ENCODE assay signal across 10 cellular contexts in the genomic region with DNA sequence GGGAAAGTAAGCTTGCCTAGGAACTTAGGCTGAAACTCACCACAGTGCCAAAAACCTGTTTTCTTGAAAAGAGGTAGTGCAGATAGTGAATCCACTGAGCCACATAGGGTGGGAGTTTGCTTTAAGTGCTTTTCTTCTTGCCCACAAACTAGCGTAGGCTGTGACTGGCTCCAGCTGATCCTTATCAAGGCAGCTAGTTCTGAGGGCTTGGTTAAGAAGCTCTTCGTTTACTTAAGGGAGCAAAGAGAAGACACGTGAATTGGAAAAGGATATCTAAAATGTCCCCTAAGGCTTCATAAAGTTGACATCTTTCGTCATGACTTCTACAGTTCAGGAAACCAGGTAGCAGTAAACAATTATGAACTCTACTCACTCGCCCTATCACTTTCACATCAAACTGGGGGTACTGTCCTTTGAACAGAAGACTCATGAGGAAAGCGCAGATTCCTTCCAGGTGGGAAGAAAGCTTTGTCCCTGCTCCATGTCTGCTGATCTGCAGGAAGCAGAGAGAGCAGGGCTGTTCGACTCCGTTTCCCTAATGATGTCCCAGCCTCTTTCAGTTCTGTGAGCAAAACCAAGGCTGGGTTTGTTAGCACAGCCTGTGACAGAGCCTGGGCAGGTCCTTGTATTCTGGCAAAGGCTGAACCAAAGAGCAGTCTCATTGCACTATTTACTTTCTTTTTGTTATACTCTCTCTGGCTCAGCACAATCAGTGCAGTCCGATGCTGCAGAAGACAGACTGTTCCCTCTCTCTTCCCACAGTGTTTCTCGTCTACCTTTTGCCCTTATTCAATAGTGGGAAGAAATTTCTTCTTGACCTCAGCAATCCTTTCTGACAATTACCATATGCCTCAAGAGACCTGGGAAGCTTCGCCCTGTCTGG.
DNase-seq lines count a peak whose midpoint lies in the region; ATAC-seq and TF ChIP-seq lines count a peak whose summit lies in the region.
"Had no signal": no experiment of that assay in that cellular context is flagged by ENCODE, and none has a peak within 500 bp of the region (broad histone marks: within the 10 kb centered on the region; RNA-seq: fewer than 3 reads in every experiment).

No MANE protein-coding gene starts in this region.

- H3K9me2 ChIP-seq in Karpas-422 (replicated peaks; ENCODE audit: insufficient read depth, low read length), result no peaks in the 10 kb centered on the region

- peak overlapping the region; percentile 39 for H3K4me3 Mint-ChIP-seq in activated T-cell treated with anti-CD3 and anti-CD28 coated beads, Interleukin-2, amount 50 U/mL, for 24 hours
- peak overlapping the region; percentile 71 for H3K4me3 Mint-ChIP-seq in T-helper 17 cell
- no peak overlapping the region for H3K4me3 Mint-ChIP-seq in stimulated activated naive B cell treated with anti-CD40 and anti-IgM and Interleukin-4, amounts not matched to agents 10 μg/mL and 1 μg/mL and 100 μg/mL, for 72 hours

- DNase-seq in activated T-cell treated with anti-CD3 and anti-CD28 coated beads, Interleukin-2, amount 50 U/mL, for 24 hours, result no peak
- DNase-seq in activated T-cell treated with anti-CD3 and anti-CD28 coated beads for 4 hours (no peak), T-helper 17 cell (no peak), heart left ventricle (no peak), Karpas-422 (no peak), NCI-H2196 (lab: John Stamatoyannopoulos, UW; ENCODE audit: unreplicated experiment) (no peak)
- no peak for DNase-seq in stimulated activated naive B cell treated with anti-CD40 and anti-IgM and Interleukin-4, amounts not matched to agents 10 μg/mL and 1 μg/mL and 100 μg/mL, for 72 hours
- DNase-seq: foreskin fibroblast, NCI-H1694 treated with DMSO at 0.1 percent for 48 hours had no signal

- TF ChIP-seq POLR2A in heart left ventricle (IDR thresholded peaks at IDR 0.05), result no peak

- H2AFZ ChIP-seq in Karpas-422 (ENCODE audit: low read length), result no peak overlapping the region

- no peak overlapping the region for H3K9ac ChIP-seq in Karpas-422 (ENCODE audit: low read length)

- no peak overlapping the region for H3K27ac Mint-ChIP-seq in activated T-cell treated with anti-CD3 and anti-CD28 coated beads, Interleukin-2, amount 50 U/mL, for 24 hours
- H3K27ac Mint-ChIP-seq in T-helper 17 cell, result peak overlapping the region; percentile 63
- no peak overlapping the region for H3K27ac Mint-ChIP-seq in stimulated activated naive B cell treated with anti-CD40 and anti-IgM and Interleukin-4, amounts not matched to agents 10 μg/mL and 1 μg/mL and 100 μg/mL, for 72 hours

- ATAC-seq in T-helper 17 cell (peak; percentile 57), heart left ventricle (peak in 3 of 4 donors; percentile 33 to 69 (median 42))
- ATAC-seq in stimulated activated naive B cell treated with anti-CD40 and anti-IgM and Interleukin-4, amounts not matched to agents 10 μg/mL and 1 μg/mL and 100 μg/mL, for 72 hours (replicated peaks), result no peak

- H4K20me1 ChIP-seq in Karpas-422 (ENCODE audit: insufficient read depth, low read depth, low read length), result no peaks in the 10 kb centered on the region

- H3K79me2 ChIP-seq in Karpas-422 (ENCODE audit: low read length), result no peaks in the 10 kb centered on the region

- H3K4me2 ChIP-seq in Karpas-422 (ENCODE audit: low read depth, low read length, poor library complexity, severe bottlenecking), result no peak overlapping the region

- H3K9me3 ChIP-seq in T-helper 17 cell (ENCODE audit: control insufficient read depth, low read length, poor library complexity, severe bottlenecking) (no peaks in the 10 kb centered on the region), heart left ventricle (no peaks in the 10 kb centered on the region), thymus (ENCODE audit: control insufficient read depth) (no peaks in the 10 kb centered on the region), Karpas-422 (ENCODE audit: low read length) (no peaks in the 10 kb centered on the region)

- TF ChIP-seq CTCF in heart left ventricle (IDR thresholded peaks at IDR 0.05), result no peak

- peak overlapping the region in 1 of 12 donors; percentile 73 for H3K27ac ChIP-seq in heart left ventricle
- peak overlapping the region; percentile 69 for H3K27ac ChIP-seq in thymus (ENCODE audit: low read depth)
- H3K27ac ChIP-seq in Karpas-422 (ENCODE audit: low read length), result no peak overlapping the region

- H3K27me3 ChIP-seq in heart left ventricle, result peaks cover 0 to 3% (median 0%) of the 10 kb centered on the region in 9 donors
- H3K27me3 ChIP-seq in thymus (ENCODE audit: control insufficient read depth, insufficient read depth), result no peaks in the 10 kb centered on the region
- H3K27me3 ChIP-seq in Karpas-422 (ENCODE audit: low read length), result no peaks in the 10 kb centered on the region

- WGBS in heart left ventricle, 4 donors, result 50 to 63% (median 55%) methylated on average over 11 of the region's 11 CpGs
- WGBS in thymus, result 60% methylated on average over 11 of the region's 11 CpGs

- H3K4me1 Mint-ChIP-seq in activated T-cell treated with anti-CD3 and anti-CD28 coated beads, Interleukin-2, amount 50 U/mL, for 24 hours (ENCODE audit: low read depth), result peaks cover 26% of the 10 kb centered on the region
- H3K4me1 Mint-ChIP-seq in T-helper 17 cell, result peaks cover 10% of the 10 kb centered on the region
- H3K4me1 Mint-ChIP-seq in stimulated activated naive B cell treated with anti-CD40 and anti-IgM and Interleukin-4, amounts not matched to agents 10 μg/mL and 1 μg/mL and 100 μg/mL, for 72 hours, result peaks cover 6 to 18% of the 10 kb centered on the region in 2 donors

- H3K36me3 ChIP-seq in heart left ventricle (no peaks in the 10 kb centered on the region), thymus (ENCODE audit: control insufficient read depth, insufficient read depth) (no peaks in the 10 kb centered on the region), Karpas-422 (ENCODE audit: insufficient read depth, low read length) (no peaks in the 10 kb centered on the region)

- peak overlapping the region in 7 of 12 donors; percentile 7 to 40 (median 27) for H3K4me3 ChIP-seq in heart left ventricle
- no peak overlapping the region for H3K4me3 ChIP-seq in thymus (ENCODE audit: low read length)
- H3K4me3 ChIP-seq in Karpas-422 (ENCODE audit: low read length), result no peak overlapping the region

- intact Hi-C loops in heart left ventricle (cut with DNase I), result no loop called here

- H3K27me3 Mint-ChIP-seq in activated T-cell treated with anti-CD3 and anti-CD28 coated beads, Interleukin-2, amount 50 U/mL, for 24 hours, result no peaks in the 10 kb centered on the region
- no peaks in the 10 kb centered on the region for H3K27me3 Mint-ChIP-seq in T-helper 17 cell
- peaks cover 6 to 12% of the 10 kb centered on the region in 2 donors for H3K27me3 Mint-ChIP-seq in stimulated activated naive B cell treated with anti-CD40 and anti-IgM and Interleukin-4, amounts not matched to agents 10 μg/mL and 1 μg/mL and 100 μg/mL, for 72 hours

- no peaks in the 10 kb centered on the region for H3K9me3 Mint-ChIP-seq in activated T-cell treated with anti-CD3 and anti-CD28 coated beads, Interleukin-2, amount 50 U/mL, for 24 hours
- no peaks in the 10 kb centered on the region for H3K9me3 Mint-ChIP-seq in stimulated activated naive B cell treated with anti-CD40 and anti-IgM and Interleukin-4, amounts not matched to agents 10 μg/mL and 1 μg/mL and 100 μg/mL, for 72 hours

- peaks cover 0 to 9% (median 0%) of the 10 kb centered on the region in 12 donors for H3K4me1 ChIP-seq in heart left ventricle
- H3K4me1 ChIP-seq in thymus (ENCODE audit: control insufficient read depth, insufficient read depth, low read length), result peaks cover 8% of the 10 kb centered on the region
- no peaks in the 10 kb centered on the region for H3K4me1 ChIP-seq in Karpas-422 (ENCODE audit: low read length)

- no peaks in the 10 kb centered on the region for H3K36me3 Mint-ChIP-seq in activated T-cell treated with anti-CD3 and anti-CD28 coated beads, Interleukin-2, amount 50 U/mL, for 24 hours (ENCODE audit: low read depth)
- no peaks in the 10 kb centered on the region for H3K36me3 Mint-ChIP-seq in T-helper 17 cell (ENCODE audit: low read depth)
- H3K36me3 Mint-ChIP-seq in stimulated activated naive B cell treated with anti-CD40 and anti-IgM and Interleukin-4, amounts not matched to agents 10 μg/mL and 1 μg/mL and 100 μg/mL, for 72 hours, result no peaks in the 10 kb centered on the region

Comparison
In these comparisons a context has a peak if more than half of its experiments do, and no peak if none do; other contexts are left out.
1. H3K4me3 Mint-ChIP-seq: peak in activated T-cell treated with anti-CD3 and anti-CD28 coated beads, Interleukin-2, amount 50 U/mL, for 24 hours (single experiment) and T-helper 17 cell (single experiment); none in stimulated activated naive B cell treated with anti-CD40 and anti-IgM and Interleukin-4, amounts not matched to agents 10 μg/mL and 1 μg/mL and 100 μg/mL, for 72 hours (0 of 2).
2. ATAC-seq: peak in T-helper 17 cell (single experiment) and heart left ventricle (3 of 4); none in stimulated activated naive B cell treated with anti-CD40 and anti-IgM and Interleukin-4, amounts not matched to agents 10 μg/mL and 1 μg/mL and 100 μg/mL, for 72 hours (0 of 2).
3. H3K4me3 ChIP-seq: peak in heart left ventricle (7 of 12); none in thymus (single experiment) and Karpas-422 (single experiment).